In genomic region chr12:57085999-57086950, GRCh38 we compare ENCODE assay signal across 8 cellular contexts. TPM values are rescaled to one million over a fixed set of nuclear protein-coding genes. Genes with fewer than 3 reads are reported as not detected.
DNase-seq lines count a peak whose midpoint lies in the region; ATAC-seq and TF ChIP-seq lines count a peak whose summit lies in the region.

No MANE protein-coding gene starts in this region.

- peaks cover 28 to 57% (median 37%) of the 10 kb centered on the region in 4 donors for H3K4me1 Mint-ChIP-seq in CD4-positive, alpha-beta memory T cell

- peak overlapping the region; percentile 89 to 95 (median 93) for H3K4me3 Mint-ChIP-seq in CD4-positive, alpha-beta memory T cell

- in situ Hi-C loops in astrocyte of the spinal cord (cut with HindIII; ENCODE audit: low sequenced_read_pairs): no loop called here

- TF ChIP-seq CTCF in HFF-Myc (IDR thresholded peaks at IDR 0.05; ENCODE audit: low read depth, low read length, missing control alignments) (peak; percentile 22), astrocyte of the spinal cord (IDR thresholded peaks at IDR 0.05; ENCODE audit: low read depth, low read length) (peak; percentile 56)

- H3K4me3 ChIP-seq in CD4-positive, alpha-beta memory T cell (ENCODE audit: low read length in 2 of 2): peak overlapping the region; percentile 62 to 90
- H3K4me3 ChIP-seq in HFF-Myc (replicated peaks; ENCODE audit: low read depth, low read length): peak overlapping the region; percentile 73
- H3K4me3 ChIP-seq in SK-N-MC: peak overlapping the region; percentile 94
- H3K4me3 ChIP-seq in astrocyte of the spinal cord (ENCODE audit: low read depth, low read length): peak overlapping the region; percentile 79
- peak overlapping the region; percentile 54 for H3K4me3 ChIP-seq in iPS-18c (ENCODE audit: insufficient read depth, low read depth, low read length)
- peak overlapping the region; percentile 81 to 86 (median 85) for H3K4me3 ChIP-seq in skeletal muscle tissue (ENCODE audit: low read length in 3 of 3)

- H3K36me3 Mint-ChIP-seq in CD4-positive, alpha-beta memory T cell: peaks cover 0 to 26% of the 10 kb centered on the region in 2 donors

- H3K4me1 ChIP-seq in CD4-positive, alpha-beta memory T cell (ENCODE audit: insufficient read depth, low read length): peaks cover 29% of the 10 kb centered on the region
- peaks cover 26 to 32% (median 31%) of the 10 kb centered on the region in 3 donors for H3K4me1 ChIP-seq in skeletal muscle tissue (ENCODE audit: control insufficient read depth in 3 of 3, insufficient read depth in 3 of 3, low read length in 3 of 3)

- POLR2A ChIA-PET in CD4-positive, alpha-beta memory T cell (lab: Charles Lee; ENCODE audit: partially characterized antibody): interaction anchor here (1.0 to 17.6 kb wide), 8 partner anchors 7 to 329 kb away, joined by 3 to 622 read pairs (median 70); partner anchors contain the start of genes NEMP1 and STAT6

- H3K9ac ChIP-seq in SK-N-MC (ENCODE audit: insufficient read length): peak overlapping the region; percentile 97
- H3K9ac ChIP-seq in skeletal muscle tissue (ENCODE audit: low read depth in 1 of 3, low read length in 3 of 3): peak overlapping the region; percentile 86 to 92 (median 90)

- H3K36me3 ChIP-seq in CD4-positive, alpha-beta memory T cell (ENCODE audit: insufficient read depth, low read length): no peaks in the 10 kb centered on the region
- H3K36me3 ChIP-seq in SK-N-MC (ENCODE audit: insufficient read depth, low read length) (peaks cover 9% of the 10 kb centered on the region; the same call in 1 of the 2 replicates), skeletal muscle tissue (ENCODE audit: control insufficient read depth in 3 of 3, insufficient read depth in 3 of 3, low read length in 3 of 3) (peaks cover 0 to 4% (median 3%) of the 10 kb centered on the region in 3 donors)

- peak; percentile 12 to 60 (median 36) for DNase-seq in CD4-positive, alpha-beta memory T cell
- DNase-seq in HFF-Myc (ENCODE audit: extremely low read depth, low read depth): peak; percentile 67
- DNase-seq in SK-N-MC (ENCODE audit: low read depth, low spot score): no peak
- DNase-seq in astrocyte of the spinal cord (ENCODE audit: low read depth, low spot score): peak; percentile 81

- H3K27ac ChIP-seq in CD4-positive, alpha-beta memory T cell (ENCODE audit: low read depth, low read length): peak overlapping the region; percentile 97
- H3K27ac ChIP-seq in SK-N-MC: peak overlapping the region; percentile 100
- peak overlapping the region; percentile 97 for H3K27ac ChIP-seq in skeletal muscle tissue (ENCODE audit: low read depth, low read length)

- ATAC-seq in GM19452 (IDR thresholded peaks at IDR 0.05; ENCODE audit: unreplicated experiment) (no peak), GM18907 (IDR thresholded peaks at IDR 0.05; ENCODE audit: unreplicated experiment) (no peak)

- H3K9me3 ChIP-seq in CD4-positive, alpha-beta memory T cell (ENCODE audit: control insufficient read depth in 1 of 2, low read length in 2 of 2): no peaks in the 10 kb centered on the region
- H3K9me3 ChIP-seq in SK-N-MC (ENCODE audit: low read depth, low read length): no peaks in the 10 kb centered on the region
- no peaks in the 10 kb centered on the region for H3K9me3 ChIP-seq in iPS-18c (ENCODE audit: control insufficient read depth, insufficient read depth, low read length)
- H3K9me3 ChIP-seq in skeletal muscle tissue (ENCODE audit: control insufficient read depth in 3 of 3, low read length in 3 of 3): no peaks in the 10 kb centered on the region

- CTCF ChIA-PET in CD4-positive, alpha-beta memory T cell (lab: Charles Lee; ENCODE audit: partially characterized antibody): interaction anchor here (8.9 to 11.0 kb wide), 2 partner anchors 14 to 24 kb away, joined by 109 to 184 read pairs; partner anchors contain the start of gene STAT6

- peak overlapping the region; percentile 94 to 99 (median 98) for H3K27ac Mint-ChIP-seq in CD4-positive, alpha-beta memory T cell

- intact Hi-C loops in CD4-positive, alpha-beta memory T cell (cut with micrococcal nuclease): loop anchor here (5.0 kb wide), 3 partner anchors 449 to 761 kb away; partner anchors contain the start of genes CDK4 and CTDSP2

- H3K9me3 Mint-ChIP-seq in CD4-positive, alpha-beta memory T cell: no peaks in the 10 kb centered on the region

- H3K27me3 Mint-ChIP-seq in CD4-positive, alpha-beta memory T cell: no peaks in the 10 kb centered on the region

- no peaks in the 10 kb centered on the region for H3K27me3 ChIP-seq in CD4-positive, alpha-beta memory T cell (ENCODE audit: insufficient read depth, low read length)
- H3K27me3 ChIP-seq in skeletal muscle tissue (ENCODE audit: control insufficient read depth in 3 of 3, insufficient read depth in 3 of 3, low read length in 3 of 3): no peaks in the 10 kb centered on the region

RNA-seq across cellular contexts. Expression of gene NAB2, which starts 2.6 kb away (rescaled TPM):
- 10 to 100 TPM; 17.5 to 19.5 TPM for total RNA-seq in CD4-positive, alpha-beta memory T cell
- 1 to 10 TPM in 1 of 2 donors, under 1 TPM in 1; 0.41 to 1.8 TPM for polyA plus RNA-seq in CD4-positive, alpha-beta memory T cell
- 38.1 TPM for total RNA-seq in skeletal muscle tissue

RNA-seq across cellular contexts. Expression of gene NEMP1, which starts 7.7 kb away (rescaled TPM):
- total RNA-seq in CD4-positive, alpha-beta memory T cell: 10 to 100 TPM; 27.2 TPM
- polyA plus RNA-seq in CD4-positive, alpha-beta memory T cell: 1 to 10 TPM; 4.6 to 6.5 TPM
- total RNA-seq in skeletal muscle tissue: 11.0 TPM

RNA-seq across cellular contexts. Expression of gene STAT6, which starts 24.9 kb away (rescaled TPM):
- 100 to 1,000 TPM; 399 to 424 TPM for total RNA-seq in CD4-positive, alpha-beta memory T cell
- 10 to 100 TPM; 78.4 to 91.7 TPM for polyA plus RNA-seq in CD4-positive, alpha-beta memory T cell
- 31.8 TPM for total RNA-seq in skeletal muscle tissue

RNA-seq across cellular contexts. Expression of gene MYO1A, which starts 36.3 kb away (rescaled TPM):
- 1 to 10 TPM; 1.2 to 3.0 TPM for total RNA-seq in CD4-positive, alpha-beta memory T cell
- not detected for polyA plus RNA-seq in CD4-positive, alpha-beta memory T cell
- total RNA-seq in skeletal muscle tissue: not detected

RNA-seq across cellular contexts. Expression of gene LRP1, which starts 42.0 kb away (rescaled TPM):
- 10 to 100 TPM in 1 of 2 experiments, 1 to 10 TPM in 1; 9.7 to 11.6 TPM for total RNA-seq in CD4-positive, alpha-beta memory T cell
- polyA plus RNA-seq in CD4-positive, alpha-beta memory T cell: under 1 TPM in 1 of 2 donors, not detected in 1; 0.38 TPM
- 118 TPM for total RNA-seq in skeletal muscle tissue

Comparison
In these comparisons a context has a peak if more than half of its experiments do, and no peak if none do; other contexts are left out.
1. RNA of gene STAT6, which starts 24.9 kb away (total RNA-seq): 399 to 424 TPM in CD4-positive, alpha-beta memory T cell; 31.8 TPM in skeletal muscle tissue (single experiment); every median in the first group is over 10 times any median in the second.
2. Peak in every context shown above with its lines, with median percentiles within 50 percentile points of each other: H3K27ac ChIP-seq and H3K4me3 ChIP-seq.